ENCODE assay signal across 21 cellular contexts in genomic region chr19:5899728-5900526, GRCh38. TPM values are rescaled to one million over a fixed set of nuclear protein-coding genes. Genes with fewer than 3 reads are reported as not detected.
A peak's percentile ranks its signal among the peaks of the same experiment; 100 is the strongest.
DNase-seq lines count a peak whose midpoint lies in the region; ATAC-seq and TF ChIP-seq lines count a peak whose summit lies in the region.
"Had no signal": no experiment of that assay in that cellular context is flagged by ENCODE, and none has a peak within 500 bp of the region (broad histone marks: within the 10 kb centered on the region; RNA-seq: fewer than 3 reads in every experiment).

No MANE protein-coding gene starts in this region.

- no peak for TF ChIP-seq POLR2A in HCT116 (IDR thresholded peaks at IDR 0.05; ENCODE audit: borderline replicate concordance, extremely low read depth, insufficient read depth, insufficient read length)

- no peak overlapping the region for H2BK120ac ChIP-seq in trophoblast cell (ENCODE audit: insufficient read depth, low read length, poor library complexity)

- H3K4ac ChIP-seq in trophoblast cell (ENCODE audit: low read depth, low read length): peak overlapping the region; percentile 70

- H3K79me2 ChIP-seq in HCT116 (ENCODE audit: insufficient read depth, low read length) (peaks cover 61% of the 10 kb centered on the region), trophoblast cell (ENCODE audit: control insufficient read depth, insufficient read depth, low read length, poor library complexity) (peaks cover 16% of the 10 kb centered on the region)

- H4K20me1 ChIP-seq in HCT116 (ENCODE audit: insufficient read depth): no peaks in the 10 kb centered on the region

- H3K9me2 ChIP-seq in HCT116 (ENCODE audit: insufficient read depth): no peaks in the 10 kb centered on the region

- H3K4me1 ChIP-seq in HCT116 (ENCODE audit: control insufficient read depth in 1 of 2, insufficient read depth in 2 of 2, low read length in 2 of 2) (peaks cover 5 to 18% of the 10 kb centered on the region in 2 experiments; a peak in 2 of 4 replicates), trophoblast cell (ENCODE audit: control insufficient read depth in 1 of 2, insufficient read depth in 2 of 2, low read length in 2 of 2) (peaks cover 5% of the 10 kb centered on the region in 2 experiments)

- no peak overlapping the region for H2AK5ac ChIP-seq in trophoblast cell (ENCODE audit: low read length)

- intact Hi-C loops in activated naive CD4-positive, alpha-beta T cell treated with anti-CD3 and anti-CD28 coated beads for 36 hours (cut with micrococcal nuclease): loop anchor here (5.0 kb wide), 1 partner anchor 278 kb away; the partner anchor contains the start of genes SAFB and SAFB2
- intact Hi-C loops in HCT116 (cut with micrococcal nuclease): no loop called here
- intact Hi-C loops in activated T-helper 1 cell treated with anti-CD3 and anti-CD28 coated beads, Interleukin-12 subunit alpha, Interleukin-12 subunit beta, Interleukin-2, Interleukin-4 antibody, amounts not matched to agents 30 ng/mL and 10 ng/mL and 1 ng/mL, durations not matched to agents 14 hours and 24 hours and 36 hours (cut with micrococcal nuclease): loop anchor here (5.0 kb wide), 2 partner anchors 212 to 278 kb away; partner anchors contain the start of genes RFX2, SAFB and SAFB2

- no peak overlapping the region for H3K14ac ChIP-seq in trophoblast cell (ENCODE audit: low read length)

- no peak overlapping the region for H2BK5ac ChIP-seq in trophoblast cell (ENCODE audit: low read depth, low read length, poor library complexity)

- H3K4me3 Mint-ChIP-seq in activated naive CD4-positive, alpha-beta T cell treated with anti-CD3 and anti-CD28 coated beads for 36 hours: no peak overlapping the region
- peak overlapping the region; percentile 26 for H3K4me3 Mint-ChIP-seq in activated T-helper 1 cell treated with anti-CD3 and anti-CD28 coated beads, Interleukin-12 subunit alpha, Interleukin-12 subunit beta, Interleukin-2, Interleukin-4 antibody, amounts not matched to agents 30 ng/mL and 10 ng/mL and 1 ng/mL, durations not matched to agents 14 hours and 24 hours and 36 hours

- H3K9me3 ChIP-seq in HCT116 (ENCODE audit: control insufficient read depth in 1 of 2, insufficient read depth in 1 of 2, low read depth in 1 of 2, low read length in 2 of 2) (no peaks in the 10 kb centered on the region), trophoblast cell (ENCODE audit: insufficient read depth, low read depth, low read length) (peaks cover 7% of the 10 kb centered on the region)
- H3K9me3 ChIP-seq: A549; BLaER1 treated with 17β-estradiol and CSF1 and Interleukin-3, amounts not matched to agents 10 nM and 100 nM; SJCRH30 had no signal

- no peak for TF ChIP-seq RAD21 in HCT116 (IDR thresholded peaks at IDR 0.05; ENCODE audit: low read depth)

- H3K23ac ChIP-seq in trophoblast cell (ENCODE audit: low read length): no peak overlapping the region

- H3K27me3 ChIP-seq in HCT116 (ENCODE audit: insufficient read depth, low read length) (no peaks in the 10 kb centered on the region), trophoblast cell (ENCODE audit: insufficient read depth, low read length) (no peaks in the 10 kb centered on the region)
- H3K27me3 ChIP-seq: BLaER1 treated with 17β-estradiol and CSF1 and Interleukin-3, amounts not matched to agents 10 nM and 100 nM; SJCRH30 had no signal

- POLR2A ChIA-PET in HCT116 (lab: Charles Lee): no interaction called here

- H2AFZ ChIP-seq in HCT116 (ENCODE audit: low read depth, low read length, poor library complexity, severe bottlenecking) (no peak overlapping the region), trophoblast cell (ENCODE audit: insufficient read depth, low read length, poor library complexity) (no peak overlapping the region)

- peaks cover 9% of the 10 kb centered on the region for H3K79me1 ChIP-seq in trophoblast cell (ENCODE audit: low read length)

- H3K4me1 Mint-ChIP-seq in activated naive CD4-positive, alpha-beta T cell treated with anti-CD3 and anti-CD28 coated beads for 36 hours (ENCODE audit: low read depth): peaks cover 20% of the 10 kb centered on the region
- peaks cover 10% of the 10 kb centered on the region for H3K4me1 Mint-ChIP-seq in activated T-helper 1 cell treated with anti-CD3 and anti-CD28 coated beads, Interleukin-12 subunit alpha, Interleukin-12 subunit beta, Interleukin-2, Interleukin-4 antibody, amounts not matched to agents 30 ng/mL and 10 ng/mL and 1 ng/mL, durations not matched to agents 14 hours and 24 hours and 36 hours (ENCODE audit: low read depth)

- no peak overlapping the region for H3K9ac ChIP-seq in HCT116 (ENCODE audit: low read length)
- no peak overlapping the region for H3K9ac ChIP-seq in trophoblast cell (ENCODE audit: low read length)

- H3K27ac Mint-ChIP-seq in activated naive CD4-positive, alpha-beta T cell treated with anti-CD3 and anti-CD28 coated beads for 36 hours: peak overlapping the region; percentile 30
- no peak overlapping the region for H3K27ac Mint-ChIP-seq in activated T-helper 1 cell treated with anti-CD3 and anti-CD28 coated beads, Interleukin-12 subunit alpha, Interleukin-12 subunit beta, Interleukin-2, Interleukin-4 antibody, amounts not matched to agents 30 ng/mL and 10 ng/mL and 1 ng/mL, durations not matched to agents 14 hours and 24 hours and 36 hours

- H4K12ac ChIP-seq in trophoblast cell (ENCODE audit: low read depth, low read length): no peak overlapping the region

- RAD21 ChIA-PET in HCT116 (lab: Charles Lee; ENCODE audit: low non-redundant PET in 1 of 2, low total read pairs in 2 of 2, uncharacterized antibody in 2 of 2, unreplicated experiment in 2 of 2): no interaction called here

- CTCF ChIA-PET in activated naive CD4-positive, alpha-beta T cell treated with anti-CD3 and anti-CD28 coated beads for 36 hours (lab: Charles Lee): interaction anchor here (1.1 to 5.9 kb wide), 2 partner anchors 15 to 96 kb away, joined by 3 to 48 read pairs; partner anchors contain the start of gene NRTN
- CTCF ChIA-PET in HCT116 (lab: Charles Lee): interaction anchor here (3.3 kb wide), 1 partner anchor 96 kb away, joined by 8 read pairs; no protein-coding TSS in a partner anchor

- H2BK12ac ChIP-seq in trophoblast cell (ENCODE audit: low read length): no peak overlapping the region

- no CpG with 5 or more reads among the region's 13 CpGs for WGBS in trophoblast cell (ENCODE audit: extremely low coverage, insufficient coverage, insufficient read length)

- H4K91ac ChIP-seq in trophoblast cell (ENCODE audit: low read depth, low read length): no peak overlapping the region

- TSS peak; percentile 14 for BruUV-seq in HCT116 (replicated peaks; lab: Mats Ljungman, UMichigan)

- no peak for ATAC-seq in HCT116
- ATAC-seq in HG02588 (IDR thresholded peaks at IDR 0.05; ENCODE audit: unreplicated experiment): no peak
- ATAC-seq in HG03280 (IDR thresholded peaks at IDR 0.05; ENCODE audit: unreplicated experiment): no peak
- ATAC-seq: A549 had no signal

- DNase-seq in activated naive CD4-positive, alpha-beta T cell treated with anti-CD3 and anti-CD28 coated beads for 36 hours: no peak
- no peak for DNase-seq in activated naive CD4-positive, alpha-beta T cell treated with anti-CD3 and anti-CD28 coated beads, Interleukin-2, amount 50 U/mL, for 16 hours
- DNase-seq in HCT116 (ENCODE audit: low read depth, low spot score) (no peak), trophoblast cell (no peak)
- DNase-seq in activated T-helper 1 cell treated with anti-CD3 and anti-CD28 coated beads, Interleukin-12 subunit alpha, Interleukin-12 subunit beta, Interleukin-2, Interleukin-4 antibody, amounts not matched to agents 30 ng/mL and 10 ng/mL and 1 ng/mL, durations not matched to agents 14 hours and 24 hours and 36 hours (ENCODE audit: low spot score): no peak
- DNase-seq: DMS 273 treated with DMSO at 0.1 percent for 48 hours, GF-D8, GOT3, KBM-7, NCI-H1048, NCI-H1436 treated with DMSO at 0.1 percent for 48 hours, NCI-H2029 treated with DMSO at 0.1 percent for 48 hours, NCI-H748 treated with DMSO at 0.1 percent for 48 hours, SJCRH30 had no signal

- H3K18ac ChIP-seq in trophoblast cell (ENCODE audit: low read length): no peak overlapping the region

- H3K4me3 ChIP-seq in HCT116 (replicated peaks in 1 of 2; ENCODE audit: low read depth in 1 of 2, low read length in 2 of 2) (no peak overlapping the region), trophoblast cell (ENCODE audit: low read depth, low read length) (no peak overlapping the region)
- H3K4me3 ChIP-seq: A549; BLaER1 treated with 17β-estradiol and CSF1 and Interleukin-3, amounts not matched to agents 10 nM and 100 nM; SJCRH30 had no signal

- no peak overlapping the region for H3K4me2 ChIP-seq in HCT116 (ENCODE audit: low read length)
- no peak overlapping the region for H3K4me2 ChIP-seq in trophoblast cell (ENCODE audit: low read length)
- H3K4me2 ChIP-seq: A549 had no signal

- H3K36me3 Mint-ChIP-seq in activated naive CD4-positive, alpha-beta T cell treated with anti-CD3 and anti-CD28 coated beads for 36 hours (ENCODE audit: low read depth): peaks cover 6% of the 10 kb centered on the region
- peaks cover 11% of the 10 kb centered on the region for H3K36me3 Mint-ChIP-seq in activated T-helper 1 cell treated with anti-CD3 and anti-CD28 coated beads, Interleukin-12 subunit alpha, Interleukin-12 subunit beta, Interleukin-2, Interleukin-4 antibody, amounts not matched to agents 30 ng/mL and 10 ng/mL and 1 ng/mL, durations not matched to agents 14 hours and 24 hours and 36 hours (ENCODE audit: low read depth)

- no peak overlapping the region for H3K27ac ChIP-seq in HCT116 (ENCODE audit: low read depth, low read length)
- H3K27ac ChIP-seq in trophoblast cell (ENCODE audit: low read depth, low read length): no peak overlapping the region
- H3K27ac ChIP-seq: A549; BLaER1 treated with 17β-estradiol and CSF1 and Interleukin-3, amounts not matched to agents 10 nM and 100 nM; HL-60; SJCRH30 had no signal

- no peak overlapping the region for H4K8ac ChIP-seq in trophoblast cell (ENCODE audit: low read depth, low read length)

- H3K9me3 Mint-ChIP-seq in activated naive CD4-positive, alpha-beta T cell treated with anti-CD3 and anti-CD28 coated beads for 36 hours: no peaks in the 10 kb centered on the region
- no peaks in the 10 kb centered on the region for H3K9me3 Mint-ChIP-seq in activated T-helper 1 cell treated with anti-CD3 and anti-CD28 coated beads, Interleukin-12 subunit alpha, Interleukin-12 subunit beta, Interleukin-2, Interleukin-4 antibody, amounts not matched to agents 30 ng/mL and 10 ng/mL and 1 ng/mL, durations not matched to agents 14 hours and 24 hours and 36 hours

- no peak for TF ChIP-seq CTCF in HCT116 (IDR thresholded peaks at IDR 0.05 in 2 of 3, conservative IDR thresholded peaks at IDR 0.05 in 1 of 3; ENCODE audit: borderline replicate concordance in 1 of 3, insufficient read depth in 1 of 3, low read depth in 2 of 3, low read length in 2 of 3)

- H3K36me3 ChIP-seq in HCT116 (ENCODE audit: control insufficient read depth in 1 of 2, insufficient read depth in 2 of 2, low read length in 2 of 2) (peaks cover 5 to 7% of the 10 kb centered on the region in 2 experiments; a peak in 3 of 4 replicates), trophoblast cell (ENCODE audit: control insufficient read depth in 1 of 2, insufficient read depth in 2 of 2, low read length in 2 of 2) (peaks cover 34 to 36% of the 10 kb centered on the region in 2 experiments)

- H3K27me3 Mint-ChIP-seq in activated naive CD4-positive, alpha-beta T cell treated with anti-CD3 and anti-CD28 coated beads for 36 hours (ENCODE audit: low read depth): no peaks in the 10 kb centered on the region
- H3K27me3 Mint-ChIP-seq in activated T-helper 1 cell treated with anti-CD3 and anti-CD28 coated beads, Interleukin-12 subunit alpha, Interleukin-12 subunit beta, Interleukin-2, Interleukin-4 antibody, amounts not matched to agents 30 ng/mL and 10 ng/mL and 1 ng/mL, durations not matched to agents 14 hours and 24 hours and 36 hours (ENCODE audit: insufficient read depth): no peaks in the 10 kb centered on the region

RNA-seq across cellular contexts. Expression of gene NDUFA11, which starts 3.7 kb away (rescaled TPM):
- total RNA-seq in activated naive CD4-positive, alpha-beta T cell treated with anti-CD3 and anti-CD28 coated beads for 36 hours: 100 to 1,000 TPM; 226 to 228 TPM
- 311 TPM for total RNA-seq in HCT116 (2021; ENCODE audit: unreplicated experiment)
- polyA plus RNA-seq in HCT116 (2012): 395 and 410 TPM in 2 replicates
- total RNA-seq in activated T-helper 1 cell treated with anti-CD3 and anti-CD28 coated beads, Interleukin-12 subunit alpha, Interleukin-12 subunit beta, Interleukin-2, Interleukin-4 antibody, amounts not matched to agents 30 ng/mL and 10 ng/mL and 1 ng/mL, durations not matched to agents 14 hours and 24 hours and 36 hours: 230 and 243 TPM in 2 replicates
- polyA plus RNA-seq in trophoblast cell (2013): 291 and 293 TPM in 2 replicates

RNA-seq across cellular contexts. Expression of gene VMAC, which starts 4.7 kb away (rescaled TPM):
- 1 to 10 TPM; 1.5 to 2.0 TPM for total RNA-seq in activated naive CD4-positive, alpha-beta T cell treated with anti-CD3 and anti-CD28 coated beads for 36 hours
- 2.1 TPM for total RNA-seq in HCT116 (2021; ENCODE audit: unreplicated experiment)
- 0.67 and 1.2 TPM in 2 replicates for polyA plus RNA-seq in HCT116 (2012)
- 3.5 and 4.2 TPM in 2 replicates for total RNA-seq in activated T-helper 1 cell treated with anti-CD3 and anti-CD28 coated beads, Interleukin-12 subunit alpha, Interleukin-12 subunit beta, Interleukin-2, Interleukin-4 antibody, amounts not matched to agents 30 ng/mL and 10 ng/mL and 1 ng/mL, durations not matched to agents 14 hours and 24 hours and 36 hours
- polyA plus RNA-seq in trophoblast cell (2013): 3.1 and 3.2 TPM in 2 replicates

RNA-seq across cellular contexts. Expression of gene CAPS, which starts 14.1 kb away (rescaled TPM):
- 1 to 10 TPM; 2.1 to 2.8 TPM for total RNA-seq in activated naive CD4-positive, alpha-beta T cell treated with anti-CD3 and anti-CD28 coated beads for 36 hours
- total RNA-seq in HCT116 (2021; ENCODE audit: unreplicated experiment): 2.5 TPM
- 1.5 and 1.7 TPM in 2 replicates for polyA plus RNA-seq in HCT116 (2012)
- total RNA-seq in activated T-helper 1 cell treated with anti-CD3 and anti-CD28 coated beads, Interleukin-12 subunit alpha, Interleukin-12 subunit beta, Interleukin-2, Interleukin-4 antibody, amounts not matched to agents 30 ng/mL and 10 ng/mL and 1 ng/mL, durations not matched to agents 14 hours and 24 hours and 36 hours: 3.4 and 3.6 TPM in 2 replicates
- 3.7 and 3.8 TPM in 2 replicates for polyA plus RNA-seq in trophoblast cell (2013)

RNA-seq across cellular contexts. Expression of gene FUT5, which starts 29.6 kb away (rescaled TPM):
- under 1 TPM; 0.19 to 0.30 TPM for total RNA-seq in activated naive CD4-positive, alpha-beta T cell treated with anti-CD3 and anti-CD28 coated beads for 36 hours
- 0.84 TPM for total RNA-seq in HCT116 (2021; ENCODE audit: unreplicated experiment)
- not detected in 2 replicates for polyA plus RNA-seq in HCT116 (2012)
- not detected in 2 replicates for total RNA-seq in activated T-helper 1 cell treated with anti-CD3 and anti-CD28 coated beads, Interleukin-12 subunit alpha, Interleukin-12 subunit beta, Interleukin-2, Interleukin-4 antibody, amounts not matched to agents 30 ng/mL and 10 ng/mL and 1 ng/mL, durations not matched to agents 14 hours and 24 hours and 36 hours
- 0.04 TPM in 2 replicates for polyA plus RNA-seq in trophoblast cell (2013)
- total RNA-seq: M059J, NCI-H460 had no signal

RNA-seq across cellular contexts. Expression of gene FUT3, which starts 48.7 kb away (rescaled TPM):
- total RNA-seq in activated naive CD4-positive, alpha-beta T cell treated with anti-CD3 and anti-CD28 coated beads for 36 hours: not detected
- 2.6 TPM for total RNA-seq in HCT116 (2021; ENCODE audit: unreplicated experiment)
- polyA plus RNA-seq in HCT116 (2012): 9.6 and 9.9 TPM in 2 replicates
- not detected in 2 replicates for total RNA-seq in activated T-helper 1 cell treated with anti-CD3 and anti-CD28 coated beads, Interleukin-12 subunit alpha, Interleukin-12 subunit beta, Interleukin-2, Interleukin-4 antibody, amounts not matched to agents 30 ng/mL and 10 ng/mL and 1 ng/mL, durations not matched to agents 14 hours and 24 hours and 36 hours
- polyA plus RNA-seq in trophoblast cell (2013): 0.41 and 0.47 TPM in 2 replicates
- total RNA-seq: M059J, NCI-H460 had no signal
